23 cellular contexts compared by ENCODE assay signal in genomic region chr13:110057052-110057451, GRCh38.
A peak's percentile ranks its signal among the peaks of the same experiment; 100 is the strongest.
DNase-seq lines count a peak whose midpoint lies in the region; ATAC-seq, FAIRE-seq and TF ChIP-seq lines count a peak whose summit lies in the region.
"Had no signal": no experiment of that assay in that cellular context is flagged by ENCODE, and none has a peak within 500 bp of the region (broad histone marks: within the 10 kb centered on the region; RNA-seq: fewer than 3 reads in every experiment).

No MANE protein-coding gene starts in this region.

- ATAC-seq in activated CD8-positive, alpha-beta T cell treated with anti-CD3 and anti-CD28 coated beads, Interleukin-2, amount 10 ng/mL, durations not matched to agents 7 days and 5 days, result no peak
- ATAC-seq in activated CD8-positive, alpha-beta T cell treated with anti-CD3 and anti-CD28 coated beads for 36 hours, result no peak
- ATAC-seq in upper lobe of right lung, result peak; percentile 13
- ATAC-seq: HCT116 had no signal

- peak overlapping the region; percentile 39 for H3K27ac Mint-ChIP-seq in activated CD8-positive, alpha-beta T cell treated with anti-CD3 and anti-CD28 coated beads, Interleukin-2, amount 10 ng/mL, durations not matched to agents 7 days and 5 days
- H3K27ac Mint-ChIP-seq in activated CD8-positive, alpha-beta T cell treated with anti-CD3 and anti-CD28 coated beads for 36 hours, result no peak overlapping the region
- H3K27ac Mint-ChIP-seq: B cell; CD4-positive, alpha-beta T cell; IgD-negative memory B cell had no signal

- no peaks in the 10 kb centered on the region for H3K9me3 Mint-ChIP-seq in activated CD8-positive, alpha-beta T cell treated with anti-CD3 and anti-CD28 coated beads, Interleukin-2, amount 10 ng/mL, durations not matched to agents 7 days and 5 days (ENCODE audit: insufficient read depth)
- H3K9me3 Mint-ChIP-seq in activated CD8-positive, alpha-beta T cell treated with anti-CD3 and anti-CD28 coated beads for 36 hours, result no peaks in the 10 kb centered on the region

- no peaks in the 10 kb centered on the region for H3K4me1 Mint-ChIP-seq in activated CD8-positive, alpha-beta T cell treated with anti-CD3 and anti-CD28 coated beads, Interleukin-2, amount 10 ng/mL, durations not matched to agents 7 days and 5 days (ENCODE audit: low read depth)
- H3K4me1 Mint-ChIP-seq in activated CD8-positive, alpha-beta T cell treated with anti-CD3 and anti-CD28 coated beads for 36 hours (ENCODE audit: low read depth), result no peaks in the 10 kb centered on the region
- H3K4me1 Mint-ChIP-seq: B cell, IgD-negative memory B cell had no signal

- no peak for TF ChIP-seq CTCF in activated CD8-positive, alpha-beta T cell treated with anti-CD3 and anti-CD28 coated beads for 36 hours (IDR thresholded peaks at IDR 0.05)
- TF ChIP-seq CTCF in bronchial epithelial cell (IDR thresholded peaks at IDR 0.05; ENCODE audit: insufficient read depth, low read length, severe bottlenecking) (no peak), upper lobe of right lung (IDR thresholded peaks at IDR 0.05) (no peak)

- POLR2A ChIA-PET in activated CD8-positive, alpha-beta T cell treated with anti-CD3 and anti-CD28 coated beads, Interleukin-2, amount 10 ng/mL, durations not matched to agents 7 days and 5 days (lab: Charles Lee), result interaction anchor here (1.0 kb wide), 1 partner anchor 41 kb away, joined by 3 read pairs; no protein-coding TSS in a partner anchor
- POLR2A ChIA-PET in activated CD8-positive, alpha-beta T cell treated with anti-CD3 and anti-CD28 coated beads for 36 hours (lab: Charles Lee), result interaction anchor here (0.8 kb wide), 1 partner anchor 13 kb away, joined by 3 read pairs; no protein-coding TSS in a partner anchor

- H3K4me3 ChIP-seq in bronchial epithelial cell (ENCODE audit: low read depth, low read length) (no peak overlapping the region), upper lobe of right lung (peak overlapping the region; percentile 25)
- H3K4me3 ChIP-seq: MG63 had no signal

- no peaks in the 10 kb centered on the region for H3K9me3 ChIP-seq in upper lobe of right lung
- H3K9me3 ChIP-seq: Caco-2, MG63 had no signal

- no peaks in the 10 kb centered on the region for H3K4me1 ChIP-seq in upper lobe of right lung
- H3K4me1 ChIP-seq: Caco-2 had no signal

- H3K27me3 ChIP-seq in bronchial epithelial cell (ENCODE audit: control insufficient read depth, insufficient read depth, low read length) (no peaks in the 10 kb centered on the region), upper lobe of right lung (no peaks in the 10 kb centered on the region)
- H3K27me3 ChIP-seq: MG63 had no signal

- no peak for DNase-seq in activated CD8-positive, alpha-beta T cell treated with anti-CD3 and anti-CD28 coated beads, Interleukin-2, amount 10 ng/mL, durations not matched to agents 7 days and 5 days
- no peak for DNase-seq in activated CD8-positive, alpha-beta T cell treated with anti-CD3 and anti-CD28 coated beads for 36 hours
- DNase-seq in bronchial epithelial cell (ENCODE audit: low read depth) (peak; percentile 46), medulla oblongata (ENCODE audit: extremely low spot score) (peak; percentile 48), upper lobe of right lung (no peak), activated gamma-delta T cell (lab: John Stamatoyannopoulos, UW) (no peak), GOT3 (lab: John Stamatoyannopoulos, UW) (no peak)
- DNase-seq in activated CD8-positive, alpha-beta memory T cell treated with anti-CD3 and anti-CD28 coated beads for 24 hours, result no peak
- DNase-seq: 8988T; Caco-2; CD4-positive, alpha-beta T cell; GDM1; Karpas-422; MG63; NCI-H1092; NCI-H146; NCI-H2081; NK-92 treated with Interleukin-12 subunit alpha and Interleukin-12 subunit beta, amount 100 ng/mL, for 24 hours; OCI-M1; SHP77 had no signal

- H3K36me3 ChIP-seq in bronchial epithelial cell (ENCODE audit: control insufficient read depth, insufficient read depth, low read length), result no peaks in the 10 kb centered on the region
- H3K36me3 ChIP-seq in upper lobe of right lung, result no peaks in the 10 kb centered on the region
- H3K36me3 ChIP-seq: MG63 had no signal

- intact Hi-C loops in activated CD8-positive, alpha-beta T cell treated with anti-CD3 and anti-CD28 coated beads for 36 hours (cut with micrococcal nuclease), result no loop called here
- intact Hi-C loops in upper lobe of right lung (cut with DNase I), result no loop called here

- CTCF ChIA-PET in activated CD8-positive, alpha-beta T cell treated with anti-CD3 and anti-CD28 coated beads, Interleukin-2, amount 10 ng/mL, durations not matched to agents 7 days and 5 days (lab: Charles Lee), result no interaction called here
- CTCF ChIA-PET in activated CD8-positive, alpha-beta T cell treated with anti-CD3 and anti-CD28 coated beads for 36 hours (lab: Charles Lee), result no interaction called here

- no peaks in the 10 kb centered on the region for H3K27me3 Mint-ChIP-seq in activated CD8-positive, alpha-beta T cell treated with anti-CD3 and anti-CD28 coated beads, Interleukin-2, amount 10 ng/mL, durations not matched to agents 7 days and 5 days (ENCODE audit: low read depth)
- peaks cover 5% of the 10 kb centered on the region for H3K27me3 Mint-ChIP-seq in activated CD8-positive, alpha-beta T cell treated with anti-CD3 and anti-CD28 coated beads for 36 hours
- H3K27me3 Mint-ChIP-seq: B cell, IgD-negative memory B cell had no signal

- H3K36me3 Mint-ChIP-seq in activated CD8-positive, alpha-beta T cell treated with anti-CD3 and anti-CD28 coated beads, Interleukin-2, amount 10 ng/mL, durations not matched to agents 7 days and 5 days (ENCODE audit: low read depth), result no peaks in the 10 kb centered on the region
- H3K36me3 Mint-ChIP-seq in activated CD8-positive, alpha-beta T cell treated with anti-CD3 and anti-CD28 coated beads for 36 hours (ENCODE audit: low read depth), result no peaks in the 10 kb centered on the region
- H3K36me3 Mint-ChIP-seq: IgD-negative memory B cell had no signal

- no peak overlapping the region for H3K4me3 Mint-ChIP-seq in activated CD8-positive, alpha-beta T cell treated with anti-CD3 and anti-CD28 coated beads, Interleukin-2, amount 10 ng/mL, durations not matched to agents 7 days and 5 days
- no peak overlapping the region for H3K4me3 Mint-ChIP-seq in activated CD8-positive, alpha-beta T cell treated with anti-CD3 and anti-CD28 coated beads for 36 hours
- H3K4me3 Mint-ChIP-seq: B cell; CD4-positive, alpha-beta T cell; IgD-negative memory B cell had no signal

- H3K27ac ChIP-seq in upper lobe of right lung, result no peak overlapping the region

- FAIRE-seq in bronchial epithelial cell (lab: Jason Lieb, UNC), result no peak

Comparison
In these comparisons a context has a peak if more than half of its experiments do, and no peak if none do; other contexts are left out.
1. DNase-seq: peak in bronchial epithelial cell (single experiment) and medulla oblongata (single experiment); none in activated CD8-positive, alpha-beta T cell treated with anti-CD3 and anti-CD28 coated beads, Interleukin-2, amount 10 ng/mL, durations not matched to agents 7 days and 5 days (single experiment), activated CD8-positive, alpha-beta T cell treated with anti-CD3 and anti-CD28 coated beads for 36 hours (single experiment), upper lobe of right lung (single experiment), activated CD8-positive, alpha-beta memory T cell treated with anti-CD3 and anti-CD28 coated beads for 24 hours (single experiment), activated gamma-delta T cell (single experiment) and GOT3 (single experiment).